ENCODE assay signal across 20 cellular contexts in the genomic region with DNA sequence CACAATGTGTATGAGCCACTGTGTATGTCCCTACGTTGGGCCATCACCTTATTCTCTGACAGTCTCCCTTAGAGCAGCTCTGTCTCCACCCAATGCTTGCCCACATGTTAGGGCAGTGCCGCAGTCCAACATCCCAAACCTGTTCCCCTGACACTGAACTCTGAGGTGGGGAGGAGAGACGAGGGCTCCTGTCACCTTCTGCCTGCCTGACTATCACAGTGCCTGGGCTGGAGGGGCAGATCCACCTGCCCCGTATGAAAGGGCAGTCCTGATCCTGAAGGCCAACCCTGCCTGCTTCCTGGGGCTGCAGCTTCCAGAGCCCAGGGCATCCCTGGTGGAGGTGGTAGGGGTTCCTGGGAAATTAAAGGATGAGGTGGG. TPM values are rescaled to one million over a fixed set of nuclear protein-coding genes. Genes with fewer than 3 reads are reported as not detected.
"Had no signal": no experiment of that assay in that cellular context is flagged by ENCODE, and none has a peak within 500 bp of the region (broad histone marks: within the 10 kb centered on the region; RNA-seq: fewer than 3 reads in every experiment).

No MANE protein-coding gene starts in this region.

- DNase-seq: activated CD4-positive, CD25-positive, alpha-beta regulatory T cell treated with anti-CD3 and anti-CD28 coated beads, Interleukin-2, amount 50 U/mL, for 72 hours; activated naive CD4-positive, alpha-beta T cell treated with anti-CD3 and anti-CD28 coated beads for 36 hours; activated naive CD8-positive, alpha-beta T cell treated with anti-CD3 and anti-CD28 coated beads, Interleukin-2, amount 10 ng/mL, durations not matched to agents 7 days and 5 days; activated T-cell treated with anti-CD3 and anti-CD28 coated beads, Interleukin-2, amount 50 U/mL, for 4 hours; amniotic stem cell; caudate nucleus; dermis blood vessel endothelial cell; effector CD8-positive, alpha-beta T cell; immature natural killer cell; left lung; naive thymus-derived CD4-positive, alpha-beta T cell; stimulated activated CD4-positive, alpha-beta T cell treated with anti-CD3 and anti-CD28 coated beads, Interleukin-12 subunit alpha, Interleukin-12 subunit beta, amount 100 ng/mL, for 4 hours; stimulated activated CD4-positive, alpha-beta T cell treated with anti-CD3 and anti-CD28 coated beads, Interleukin-4, amount 100 ng/mL, for 4 hours; stimulated activated naive CD8-positive, alpha-beta T cell treated with anti-CD3 and anti-CD28 coated beads, Interleukin-15, amount 100 ng/mL, for 72 hours; uterus; WERI-Rb-1 had no signal

- ATAC-seq: activated T-cell treated with anti-CD3 and anti-CD28 coated beads, Interleukin-2, amount 50 U/mL, for 4 hours; naive thymus-derived CD4-positive, alpha-beta T cell; SK-N-SH treated with all-trans-retinoic acid at 6 μM for 48 hours; stimulated activated naive CD8-positive, alpha-beta T cell treated with anti-CD3 and anti-CD28 coated beads, Interleukin-15, amount 100 ng/mL, for 72 hours had no signal

- H3K4me3 ChIP-seq: left lung, lung, prostate gland, tibial nerve, uterus had no signal

- H3K9me3 ChIP-seq: left lung, prostate gland, tibial nerve, uterus had no signal

- H3K4me1 ChIP-seq: left lung, prostate gland, uterus had no signal

- H3K27ac ChIP-seq: left lung, prostate gland, uterus, WERI-Rb-1 had no signal

- H3K27me3 ChIP-seq: left lung, tibial nerve, uterus had no signal

- H3K36me3 ChIP-seq: prostate gland, uterus, WERI-Rb-1 had no signal

RNA-seq across cellular contexts. Expression of a gene that starts 2.2 kb away (rescaled TPM):
- polyA plus RNA-seq: naive thymus-derived CD4-positive, alpha-beta T cell had no signal
